ENCODE assay signal across 3 cellular contexts in genomic region chr2:241702405-241703127, GRCh38.
TF ChIP-seq lines count a peak whose summit lies in the region.

No MANE protein-coding gene starts in this region.

TF ChIP-seq in IMR-90, 13 proteins besides CTCF, POLR2A, EP300 and RAD21 (continued from another document):
- TF ChIP-seq, protein P1, sequence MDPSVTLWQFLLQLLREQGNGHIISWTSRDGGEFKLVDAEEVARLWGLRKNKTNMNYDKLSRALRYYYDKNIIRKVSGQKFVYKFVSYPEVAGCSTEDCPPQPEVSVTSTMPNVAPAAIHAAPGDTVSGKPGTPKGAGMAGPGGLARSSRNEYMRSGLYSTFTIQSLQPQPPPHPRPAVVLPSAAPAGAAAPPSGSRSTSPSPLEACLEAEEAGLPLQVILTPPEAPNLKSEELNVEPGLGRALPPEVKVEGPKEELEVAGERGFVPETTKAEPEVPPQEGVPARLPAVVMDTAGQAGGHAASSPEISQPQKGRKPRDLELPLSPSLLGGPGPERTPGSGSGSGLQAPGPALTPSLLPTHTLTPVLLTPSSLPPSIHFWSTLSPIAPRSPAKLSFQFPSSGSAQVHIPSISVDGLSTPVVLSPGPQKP (IDR thresholded peaks at IDR 0.05; ENCODE audit: borderline replicate concordance, low read depth, low read length) = no peak
- TF ChIP-seq MAFK (IDR thresholded peaks at IDR 0.05; ENCODE audit: low read depth, low read length) = no peak
- no peak for TF ChIP-seq USF2 (IDR thresholded peaks at IDR 0.05; ENCODE audit: low read depth, low read length)

TF ChIP-seq in PFSK-1, 5 proteins besides CTCF, POLR2A, EP300 and RAD21:
- TF ChIP-seq REST (IDR thresholded peaks at IDR 0.05; ENCODE audit: insufficient read depth in 1 of 2, low read depth in 2 of 2, low read length in 2 of 2) = no peak
- no peak for TF ChIP-seq POLR2AphosphoS5 (IDR thresholded peaks at IDR 0.05; ENCODE audit: low read depth, low read length)
- TF ChIP-seq FOXP2 (optimal IDR thresholded peaks at IDR 0.05; ENCODE audit: borderline replicate concordance, extremely low read depth, extremely low read length, insufficient read depth) = peak; percentile 32
- peak; percentile 17; the same call in 1 of the 2 replicates for TF ChIP-seq SIN3A (IDR thresholded peaks at IDR 0.05; ENCODE audit: borderline replicate concordance, insufficient read depth, low read length)
TF ChIP-seq in PFSK-1: peak in this region for 2.

TF ChIP-seq in neural cell, 6 proteins besides CTCF, POLR2A, EP300 and RAD21 (continued from another document):
- TF ChIP-seq REST (IDR thresholded peaks at IDR 0.05; ENCODE audit: borderline replicate concordance) = peak; percentile 31
- TF ChIP-seq POLR2AphosphoS5 (IDR thresholded peaks at IDR 0.05) = peak; percentile 43
- peak; percentile 65 for TF ChIP-seq SMC3 (conservative IDR thresholded peaks at IDR 0.05; ENCODE audit: poor library complexity)
- TF ChIP-seq MXI1 (conservative IDR thresholded peaks at IDR 0.05; ENCODE audit: poor library complexity, severe bottlenecking) = peak; percentile 70
